In the genomic region with DNA sequence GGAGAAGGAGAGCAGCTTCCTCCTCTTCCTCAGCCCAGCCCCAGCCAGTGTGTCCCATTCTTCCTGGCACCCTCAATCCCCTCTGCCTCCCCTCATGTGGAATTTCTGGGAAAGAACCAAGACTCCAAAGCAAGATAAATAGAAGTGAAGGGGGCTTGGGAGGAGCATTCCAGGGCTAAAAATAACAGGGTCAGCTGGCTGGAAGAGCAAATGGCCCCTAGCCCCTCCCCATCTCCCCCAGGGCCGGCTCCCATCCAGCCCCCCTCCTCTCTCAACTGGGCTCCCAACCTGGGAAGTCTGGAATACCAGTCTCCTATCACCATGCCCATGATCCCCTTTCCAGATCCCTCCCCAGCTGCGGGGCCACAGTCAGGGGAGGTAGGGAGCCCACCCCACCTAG, we compare ENCODE assay signal across 31 cellular contexts.
DNase-seq lines count a peak whose midpoint lies in the region; ATAC-seq and TF ChIP-seq lines count a peak whose summit lies in the region.
"Had no signal": no experiment of that assay in that cellular context is flagged by ENCODE, and none has a peak within 500 bp of the region (broad histone marks: within the 10 kb centered on the region; RNA-seq: fewer than 3 reads in every experiment).

No MANE protein-coding gene starts in this region.

- TF ChIP-seq POLR2A in esophagus squamous epithelium (IDR thresholded peaks at IDR 0.05), result no peak

- no peaks in the 10 kb centered on the region for H3K9me2 ChIP-seq in Karpas-422 (replicated peaks; ENCODE audit: insufficient read depth, low read length)

- CTCF ChIA-PET in WTC11 (lab: Charles Lee), result interaction anchor here (0.7 to 1.7 kb wide), 4 partner anchors 21 to 94 kb away, joined by 3 to 7 read pairs (median 4); no protein-coding TSS in a partner anchor

- no peak overlapping the region for H2AFZ ChIP-seq in Karpas-422 (ENCODE audit: low read length)

- H3K36me3 ChIP-seq in esophagus squamous epithelium (no peaks in the 10 kb centered on the region), Karpas-422 (ENCODE audit: insufficient read depth, low read length) (no peaks in the 10 kb centered on the region)
- H3K36me3 ChIP-seq: ascending aorta, esophagus muscularis mucosa, lower lobe of right lung, neutrophil, prostate gland, SJCRH30, tibial nerve, WERI-Rb-1 had no signal

- ATAC-seq in WTC11, result no peak
- no peak for ATAC-seq in HG03571 (IDR thresholded peaks at IDR 0.05; ENCODE audit: unreplicated experiment)
- ATAC-seq: foreskin keratinocyte, lower lobe of right lung, sciatic nerve had no signal

- DNase-seq in WTC11 (ENCODE audit: low spot score), result no peak
- DNase-seq in esophagus squamous epithelium (lab: John Stamatoyannopoulos, UW), result no peak
- DNase-seq in type B pancreatic cell (ENCODE audit: extremely low spot score, unreplicated experiment), result no peak
- no peak for DNase-seq in GDM1 (lab: John Stamatoyannopoulos, UW)
- no peak for DNase-seq in Karpas-422
- DNase-seq: activated CD4-positive, alpha-beta T cell treated with anti-CD3 and anti-CD28 coated beads, Interleukin-2, amount 50 U/mL, for 1 hour; activated gamma-delta T cell treated with Interleukin-2 at 50 U/mL for 16 hours; activated naive CD8-positive, alpha-beta T cell treated with anti-CD3 and anti-CD28 coated beads, Interleukin-2, amount 10 ng/mL, durations not matched to agents 7 days and 5 days; activated T-cell treated with anti-CD3 and anti-CD28 coated beads, Interleukin-2, amount 50 U/mL, for 24 hours; C1 segment of cervical spinal cord; Calu3; caudate nucleus; DMS79 treated with DMSO at 0.1 percent for 48 hours; foreskin keratinocyte; GF-D8; lower lobe of right lung; NCI-H1092; NCI-H187 treated with DMSO at 0.1 percent for 48 hours; NCI-H2171 treated with DMSO at 0.1 percent for 48 hours; NCI-H510A; SJCRH30; stimulated activated CD4-positive, alpha-beta T cell treated with anti-CD3 and anti-CD28 coated beads, Interleukin-4, amount 100 ng/mL, for 24 hours; WERI-Rb-1 had no signal

- H3K4me1 ChIP-seq in esophagus squamous epithelium, result peaks cover 4 to 41% (median 22%) of the 10 kb centered on the region in 3 donors
- H3K4me1 ChIP-seq in Karpas-422 (ENCODE audit: low read length), result no peaks in the 10 kb centered on the region
- H3K4me1 ChIP-seq: prostate gland had no signal

- POLR2A ChIA-PET in WTC11 (lab: Charles Lee), result interaction anchor here (0.7 kb wide), 1 partner anchor 89 kb away, joined by 4 read pairs; no protein-coding TSS in a partner anchor

- TF ChIP-seq CTCF in WTC11 (IDR thresholded peaks at IDR 0.05) (no peak), esophagus squamous epithelium (IDR thresholded peaks at IDR 0.05) (no peak), nephron (IDR thresholded peaks at IDR 0.05; ENCODE audit: unreplicated experiment in 3 of 3) (no peak), type B pancreatic cell (conservative IDR thresholded peaks at IDR 0.05) (no peak)

- no peaks in the 10 kb centered on the region for H3K79me2 ChIP-seq in Karpas-422 (ENCODE audit: low read length)

- intact Hi-C loops in esophagus squamous epithelium (cut with DNase I), result no loop called here

- no peaks in the 10 kb centered on the region for H4K20me1 ChIP-seq in Karpas-422 (ENCODE audit: insufficient read depth, low read depth, low read length)

- H3K4me1 Mint-ChIP-seq in WTC11 (peaks cover 54% of the 10 kb centered on the region), nephron (peaks cover 65% of the 10 kb centered on the region), type B pancreatic cell (ENCODE audit: unreplicated experiment) (peaks cover 40% of the 10 kb centered on the region)

- H3K36me3 Mint-ChIP-seq in WTC11 (no peaks in the 10 kb centered on the region), nephron (ENCODE audit: low read depth) (no peaks in the 10 kb centered on the region), type B pancreatic cell (no peaks in the 10 kb centered on the region)
- H3K36me3 Mint-ChIP-seq: activated naive CD8-positive, alpha-beta T cell treated with anti-CD3 and anti-CD28 coated beads, Interleukin-2, amount 10 ng/mL, durations not matched to agents 7 days and 5 days had no signal

- no peak overlapping the region for H3K4me2 ChIP-seq in Karpas-422 (ENCODE audit: low read depth, low read length, poor library complexity, severe bottlenecking)

- no peaks in the 10 kb centered on the region for H3K27me3 Mint-ChIP-seq in WTC11 (ENCODE audit: low read depth)
- H3K27me3 Mint-ChIP-seq in nephron (ENCODE audit: low read depth), result no peaks in the 10 kb centered on the region
- H3K27me3 Mint-ChIP-seq in type B pancreatic cell, result no peaks in the 10 kb centered on the region
- H3K27me3 Mint-ChIP-seq: activated naive CD8-positive, alpha-beta T cell treated with anti-CD3 and anti-CD28 coated beads, Interleukin-2, amount 10 ng/mL, durations not matched to agents 7 days and 5 days; activated T-cell treated with anti-CD3 and anti-CD28 coated beads, Interleukin-2, amount 50 U/mL, for 24 hours had no signal

- H3K27ac ChIP-seq in esophagus squamous epithelium (peak overlapping the region in 3 of 4 donors; percentile 7 to 18 (median 17)), Karpas-422 (ENCODE audit: low read length) (no peak overlapping the region)
- H3K27ac ChIP-seq: ascending aorta, esophagus muscularis mucosa, foreskin keratinocyte, lower lobe of right lung, neutrophil, prostate gland, SJCRH30, tibial nerve, WERI-Rb-1 had no signal

- H3K9ac ChIP-seq in Karpas-422 (ENCODE audit: low read length), result no peak overlapping the region

- H3K4me3 ChIP-seq in esophagus squamous epithelium, result no peak overlapping the region
- no peak overlapping the region for H3K4me3 ChIP-seq in Karpas-422 (ENCODE audit: low read length)
- H3K4me3 ChIP-seq: ascending aorta, esophagus muscularis mucosa, lower lobe of right lung, prostate gland, SJCRH30, tibial nerve had no signal

- no peaks in the 10 kb centered on the region for H3K9me3 ChIP-seq in esophagus squamous epithelium
- no peaks in the 10 kb centered on the region for H3K9me3 ChIP-seq in Karpas-422 (ENCODE audit: low read length)
- H3K9me3 ChIP-seq: ascending aorta, esophagus muscularis mucosa, lower lobe of right lung, neutrophil, prostate gland, SJCRH30, tibial nerve had no signal

- H3K4me3 Mint-ChIP-seq in WTC11, result no peak overlapping the region
- H3K4me3 Mint-ChIP-seq in nephron, result peak overlapping the region in 2 of 3 experiments; percentile 56 to 58
- no peak overlapping the region for H3K4me3 Mint-ChIP-seq in type B pancreatic cell
- H3K4me3 Mint-ChIP-seq: activated naive CD8-positive, alpha-beta T cell treated with anti-CD3 and anti-CD28 coated beads, Interleukin-2, amount 10 ng/mL, durations not matched to agents 7 days and 5 days; activated T-cell treated with anti-CD3 and anti-CD28 coated beads, Interleukin-2, amount 50 U/mL, for 24 hours had no signal

- 57 to 80% methylated on average over 1 of the region's 2 CpGs for WGBS in esophagus squamous epithelium, 2 donors

- peak overlapping the region; percentile 41; the same call in 1 of the 2 replicates for H3K27ac Mint-ChIP-seq in WTC11
- H3K27ac Mint-ChIP-seq in nephron, result peak overlapping the region; percentile 93 to 99 (median 98)
- H3K27ac Mint-ChIP-seq in type B pancreatic cell, result peak overlapping the region; percentile 43
- H3K27ac Mint-ChIP-seq: activated naive CD8-positive, alpha-beta T cell treated with anti-CD3 and anti-CD28 coated beads, Interleukin-2, amount 10 ng/mL, durations not matched to agents 7 days and 5 days; activated T-cell treated with anti-CD3 and anti-CD28 coated beads, Interleukin-2, amount 50 U/mL, for 24 hours had no signal

- H3K9me3 Mint-ChIP-seq in WTC11 (no peaks in the 10 kb centered on the region), nephron (no peaks in the 10 kb centered on the region), type B pancreatic cell (no peaks in the 10 kb centered on the region)
- H3K9me3 Mint-ChIP-seq: activated naive CD8-positive, alpha-beta T cell treated with anti-CD3 and anti-CD28 coated beads, Interleukin-2, amount 10 ng/mL, durations not matched to agents 7 days and 5 days; activated T-cell treated with anti-CD3 and anti-CD28 coated beads, Interleukin-2, amount 50 U/mL, for 24 hours had no signal

- H3K27me3 ChIP-seq in esophagus squamous epithelium, result no peaks in the 10 kb centered on the region
- H3K27me3 ChIP-seq in Karpas-422 (ENCODE audit: low read length), result no peaks in the 10 kb centered on the region
- H3K27me3 ChIP-seq: ascending aorta, esophagus muscularis mucosa, foreskin keratinocyte, neutrophil, SJCRH30, tibial nerve had no signal

TF ChIP-seq in WTC11, 78 proteins besides CTCF, POLR2A, EP300 and RAD21:
- TF ChIP-seq NFATC4 (CRISPR knock-in tag; IDR thresholded peaks at IDR 0.05) (no peak), OVOL2 (CRISPR knock-in tag; IDR thresholded peaks at IDR 0.05; ENCODE audit: borderline replicate concordance) (no peak), ELF4 (CRISPR knock-in tag; IDR thresholded peaks at IDR 0.05; ENCODE audit: low read depth) (no peak), SMAD4 (CRISPR knock-in tag; IDR thresholded peaks at IDR 0.05) (no peak), ATF1 (CRISPR knock-in tag; IDR thresholded peaks at IDR 0.05) (no peak), ETV6 (CRISPR knock-in tag; IDR thresholded peaks at IDR 0.05) (no peak), GTF2I (CRISPR knock-in tag; conservative IDR thresholded peaks at IDR 0.05) (no peak), KAT7 (CRISPR knock-in tag; IDR thresholded peaks at IDR 0.05; ENCODE audit: borderline replicate concordance) (no peak), ZNF671 (CRISPR knock-in tag; IDR thresholded peaks at IDR 0.05) (no peak), SOX15 (CRISPR knock-in tag; IDR thresholded peaks at IDR 0.05) (no peak)

Comparison
In these comparisons a context has a peak if more than half of its experiments do, and no peak if none do; other contexts are left out.
1. H3K27ac Mint-ChIP-seq: peak in every context shown above with its lines; median percentile 98 in nephron; 43 in type B pancreatic cell; 41 in WTC11.
2. H3K4me3 Mint-ChIP-seq: peak in nephron (2 of 3); none in WTC11 (single experiment) and type B pancreatic cell (single experiment).